In the genomic region with DNA sequence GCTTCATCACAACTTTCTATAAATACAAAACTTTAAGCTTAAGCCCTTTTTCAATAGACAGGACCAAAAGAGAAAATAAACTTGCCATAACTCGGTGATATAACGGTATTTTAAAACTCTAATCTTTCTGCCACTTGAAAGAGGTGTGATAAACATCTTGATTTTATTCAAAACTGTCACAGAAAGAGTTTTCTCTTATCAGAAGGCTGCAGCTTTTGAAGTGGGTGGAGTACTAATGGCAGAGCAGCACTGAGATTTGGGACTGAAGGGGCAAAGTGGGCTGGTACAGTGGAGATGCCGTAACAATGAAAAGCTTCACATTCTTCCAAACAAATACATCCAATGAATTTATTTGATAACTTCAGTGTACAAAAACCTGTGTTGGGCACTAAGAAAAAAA, we compare ENCODE assay signal across 35 cellular contexts.
"Had no signal": no experiment of that assay in that cellular context is flagged by ENCODE, and none has a peak within 500 bp of the region (broad histone marks: within the 10 kb centered on the region; RNA-seq: fewer than 3 reads in every experiment).

No MANE protein-coding gene starts in this region.

- H3K27me3 ChIP-seq: MG63 had no signal

- H3K4me3 ChIP-seq: MG63 had no signal

- H3K9ac ChIP-seq: KMS-11 had no signal

- DNase-seq: Karpas-422, Kasumi-1, MG63, MM.1S, MV-4-11, NCI-H1048, NCI-H1092, NCI-H1092 treated with DMSO at 0.1 percent for 48 hours, NCI-H1105, NCI-H1105 treated with DMSO at 0.1 percent for 48 hours, NCI-H1417, NCI-H1417 treated with DMSO at 0.1 percent for 48 hours, NCI-H1436 treated with DMSO at 0.1 percent for 48 hours, NCI-H146, NCI-H1694, NCI-H1694 treated with DMSO at 0.1 percent for 48 hours, NCI-H187, NCI-H187 treated with DMSO at 0.1 percent for 48 hours, NCI-H1930, NCI-H2029, NCI-H2029 treated with DMSO at 0.1 percent for 48 hours, NCI-H2081, NCI-H2081 treated with DMSO at 0.1 percent for 48 hours, NCI-H2107, NCI-H2171, NCI-H2171 treated with DMSO at 0.1 percent for 48 hours, NCI-H2227 treated with DMSO at 0.1 percent for 48 hours, NCI-H226, NCI-H345, NCI-H446, NCI-H446 treated with DMSO at 0.1 percent for 48 hours, NCI-H510A, NCI-H510A treated with DMSO at 0.1 percent for 48 hours, NCI-H524 had no signal

- H3K4me2 ChIP-seq: KMS-11 had no signal

- H3K9me3 ChIP-seq: MG63 had no signal

- H3K27ac ChIP-seq: KMS-11 had no signal

- H3K36me3 ChIP-seq: MG63 had no signal
